Comparison of ENCODE assay signal across 8 cellular contexts in genomic region chr1:12143631-12144155, GRCh38. TPM values are rescaled to one million over a fixed set of nuclear protein-coding genes. Genes with fewer than 3 reads are reported as not detected.
DNase-seq lines count a peak whose midpoint lies in the region; ATAC-seq and TF ChIP-seq lines count a peak whose summit lies in the region.

No MANE protein-coding gene starts in this region.

- peak; percentile 43 to 46 for ATAC-seq in CD4-positive, CD25-positive, alpha-beta regulatory T cell (ENCODE audit: low read depth in 2 of 2)
- peak; percentile 36 for ATAC-seq in HG02763 (IDR thresholded peaks at IDR 0.05; ENCODE audit: unreplicated experiment)
- no peak for ATAC-seq in GM21526 (IDR thresholded peaks at IDR 0.05; ENCODE audit: low FRiP score, unreplicated experiment)
- no peak for ATAC-seq in GM19467 (IDR thresholded peaks at IDR 0.05; ENCODE audit: unreplicated experiment)

- H3K4me3 Mint-ChIP-seq in CD4-positive, CD25-positive, alpha-beta regulatory T cell: peak overlapping the region in 3 of 4 donors; percentile 24 to 76 (median 46)
- H3K4me3 Mint-ChIP-seq in activated CD4-positive, alpha-beta memory T cell treated with anti-CD3 and anti-CD28 coated beads for 36 hours: no peak overlapping the region

- no peaks in the 10 kb centered on the region for H3K79me2 ChIP-seq in osteoblast (ENCODE audit: insufficient read depth, low read length)

- H3K9me3 Mint-ChIP-seq in CD4-positive, CD25-positive, alpha-beta regulatory T cell: no peaks in the 10 kb centered on the region
- no peaks in the 10 kb centered on the region for H3K9me3 Mint-ChIP-seq in activated CD4-positive, alpha-beta memory T cell treated with anti-CD3 and anti-CD28 coated beads for 36 hours

- H3K36me3 Mint-ChIP-seq in CD4-positive, CD25-positive, alpha-beta regulatory T cell: no peaks in the 10 kb centered on the region
- peaks cover 10% of the 10 kb centered on the region for H3K36me3 Mint-ChIP-seq in activated CD4-positive, alpha-beta memory T cell treated with anti-CD3 and anti-CD28 coated beads for 36 hours

- H3K27me3 Mint-ChIP-seq in CD4-positive, CD25-positive, alpha-beta regulatory T cell: no peaks in the 10 kb centered on the region
- H3K27me3 Mint-ChIP-seq in activated CD4-positive, alpha-beta memory T cell treated with anti-CD3 and anti-CD28 coated beads for 36 hours: no peaks in the 10 kb centered on the region

- H3K27ac Mint-ChIP-seq in CD4-positive, CD25-positive, alpha-beta regulatory T cell: peak overlapping the region; percentile 82 to 96 (median 92)
- H3K27ac Mint-ChIP-seq in activated CD4-positive, alpha-beta memory T cell treated with anti-CD3 and anti-CD28 coated beads for 36 hours: peak overlapping the region; percentile 78

- peaks cover 61% of the 10 kb centered on the region for H3K4me1 ChIP-seq in CD4-positive, CD25-positive, alpha-beta regulatory T cell (ENCODE audit: control insufficient read depth, insufficient read depth, low read length, poor library complexity, severe bottlenecking)
- H3K4me1 ChIP-seq in osteoblast (ENCODE audit: insufficient read depth, low read length): peaks cover 31% of the 10 kb centered on the region

- no peaks in the 10 kb centered on the region for H3K9me3 ChIP-seq in CD4-positive, CD25-positive, alpha-beta regulatory T cell (ENCODE audit: control insufficient read depth in 2 of 2, low read length in 2 of 2)
- H3K9me3 ChIP-seq in osteoblast (ENCODE audit: low read depth, low read length): no peaks in the 10 kb centered on the region

- peak; percentile 17 for TF ChIP-seq CTCF in fibroblast of pulmonary artery (IDR thresholded peaks at IDR 0.05; ENCODE audit: low read length, missing control alignments)
- no peak for TF ChIP-seq CTCF in osteoblast (IDR thresholded peaks at IDR 0.05; ENCODE audit: extremely low read depth, low read depth, low read length)

- POLR2A ChIA-PET in activated CD4-positive, alpha-beta memory T cell treated with anti-CD3 and anti-CD28 coated beads for 36 hours (lab: Charles Lee): interaction anchor here (1.0 to 1.7 kb wide), 3 partner anchors 8 to 34 kb away, joined by 3 to 7 read pairs (median 3); no protein-coding TSS in a partner anchor

- H3K4me1 Mint-ChIP-seq in CD4-positive, CD25-positive, alpha-beta regulatory T cell: peaks cover 11 to 72% (median 37%) of the 10 kb centered on the region in 4 donors
- peaks cover 54% of the 10 kb centered on the region for H3K4me1 Mint-ChIP-seq in activated CD4-positive, alpha-beta memory T cell treated with anti-CD3 and anti-CD28 coated beads for 36 hours (ENCODE audit: low read depth)

- peak overlapping the region; percentile 65 for H3K27ac ChIP-seq in CD4-positive, CD25-positive, alpha-beta regulatory T cell (ENCODE audit: insufficient read depth, low read length, poor library complexity, severe bottlenecking)
- H3K27ac ChIP-seq in osteoblast (ENCODE audit: low read depth, low read length): peak overlapping the region; percentile 97

- CTCF ChIA-PET in activated CD4-positive, alpha-beta memory T cell treated with anti-CD3 and anti-CD28 coated beads for 36 hours (lab: Charles Lee): interaction anchor here (1.3 kb wide), 1 partner anchor 19 kb away, joined by 7 read pairs; no protein-coding TSS in a partner anchor

- peak overlapping the region; percentile 48 for H3K4me2 ChIP-seq in osteoblast (ENCODE audit: insufficient read depth, low read length)

- no peaks in the 10 kb centered on the region for H3K27me3 ChIP-seq in CD4-positive, CD25-positive, alpha-beta regulatory T cell (ENCODE audit: control insufficient read depth, insufficient read depth, low read length)
- no peaks in the 10 kb centered on the region for H3K27me3 ChIP-seq in osteoblast (ENCODE audit: insufficient read depth, low read length)

- intact Hi-C loops in activated CD4-positive, alpha-beta memory T cell treated with anti-CD3 and anti-CD28 coated beads for 36 hours (cut with micrococcal nuclease): no loop called here

- H3K36me3 ChIP-seq in CD4-positive, CD25-positive, alpha-beta regulatory T cell (ENCODE audit: control insufficient read depth, insufficient read depth, low read length): no peaks in the 10 kb centered on the region
- no peaks in the 10 kb centered on the region for H3K36me3 ChIP-seq in osteoblast (ENCODE audit: insufficient read depth, low read length)

- DNase-seq in CD4-positive, CD25-positive, alpha-beta regulatory T cell: peak in 1 of 3 donors; percentile 53
- peak; percentile 54 for DNase-seq in activated CD4-positive, alpha-beta memory T cell treated with anti-CD3 and anti-CD28 coated beads for 36 hours
- DNase-seq in fibroblast of pulmonary artery (ENCODE audit: low read depth) (peak; percentile 97), osteoblast (ENCODE audit: insufficient read length, low spot score, missing footprints) (peak; percentile 98)
- DNase-seq in stimulated activated CD4-positive, alpha-beta T cell treated with anti-CD3 and anti-CD28 coated beads, Interleukin-12 subunit alpha, Interleukin-12 subunit beta, amount 100 ng/mL, for 4 hours: no peak

- peak overlapping the region; percentile 33 for H3K4me3 ChIP-seq in CD4-positive, CD25-positive, alpha-beta regulatory T cell (ENCODE audit: low read depth, low read length)
- no peak overlapping the region for H3K4me3 ChIP-seq in fibroblast of pulmonary artery (replicated peaks; ENCODE audit: low read depth, low read length)
- H3K4me3 ChIP-seq in osteoblast (ENCODE audit: insufficient read depth, low read length): peak overlapping the region; percentile 40

- H4K20me1 ChIP-seq in osteoblast (ENCODE audit: insufficient read depth, low read length): no peaks in the 10 kb centered on the region

- peak overlapping the region; percentile 88 for H2AFZ ChIP-seq in osteoblast (ENCODE audit: low read length)

RNA-seq across cellular contexts. Expression of gene TNFRSF1B, which starts 23.1 kb away (rescaled TPM):
- total RNA-seq in CD4-positive, CD25-positive, alpha-beta regulatory T cell: 252 TPM
- 100 to 1,000 TPM; 347 to 450 (median 421) TPM for polyA plus RNA-seq in CD4-positive, CD25-positive, alpha-beta regulatory T cell
- 100 to 1,000 TPM; 201 to 211 TPM for total RNA-seq in activated CD4-positive, alpha-beta memory T cell treated with anti-CD3 and anti-CD28 coated beads for 36 hours
- total RNA-seq in osteoblast: 11.2 and 12.7 TPM in 2 replicates

Comparison
In these comparisons a context has a peak if more than half of its experiments do, and no peak if none do; other contexts are left out.
1. ATAC-seq: peak in CD4-positive, CD25-positive, alpha-beta regulatory T cell (2 of 2) and HG02763 (single experiment); none in GM21526 (single experiment) and GM19467 (single experiment).
2. RNA of gene TNFRSF1B, which starts 23.1 kb away (total RNA-seq): 252 TPM in CD4-positive, CD25-positive, alpha-beta regulatory T cell (single experiment) and 201 to 211 TPM in activated CD4-positive, alpha-beta memory T cell treated with anti-CD3 and anti-CD28 coated beads for 36 hours; 11.2 to 12.7 TPM in osteoblast; every median in the first group is over 10 times any median in the second.